ENCODE assay signal across 1 cellular context in genomic region chr4:8159522-8160232, GRCh38.
TF ChIP-seq lines count a peak whose summit lies in the region.

No MANE protein-coding gene starts in this region.

TF ChIP-seq in GM23338, 12 proteins besides CTCF, POLR2A, EP300 and RAD21 (continued from another document):
- TF ChIP-seq REST (IDR thresholded peaks at IDR 0.05; ENCODE audit: unreplicated experiment) (no peak), ZNF114 (CRISPR knock-in tag; IDR thresholded peaks at IDR 0.05) (no peak), CREB1 (CRISPR knock-in tag; IDR thresholded peaks at IDR 0.05; ENCODE audit: low read depth) (no peak), POLR2AphosphoS5 (IDR thresholded peaks at IDR 0.05; ENCODE audit: low read depth) (no peak)
